21 cellular contexts compared by ENCODE assay signal in the genomic region with DNA sequence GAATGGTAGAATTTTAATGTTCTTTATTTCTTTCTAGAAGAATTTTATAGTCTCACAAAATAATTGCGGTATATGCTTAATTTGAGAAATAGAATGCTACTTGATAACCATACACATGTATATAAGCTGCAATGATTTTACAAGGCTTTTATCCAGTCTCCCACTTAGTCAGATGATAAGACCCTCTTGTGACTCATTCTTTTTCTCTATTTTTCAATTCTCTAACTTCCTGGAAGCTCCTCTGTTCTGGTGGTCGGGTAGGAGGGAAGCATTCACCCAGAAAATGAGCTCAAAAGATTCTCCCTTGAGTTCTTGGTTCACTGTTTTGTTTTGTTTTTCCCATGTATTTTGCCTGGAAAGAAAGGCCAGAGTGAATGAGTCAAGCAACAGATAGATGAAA.
DNase-seq lines count a peak whose midpoint lies in the region; ATAC-seq and TF ChIP-seq lines count a peak whose summit lies in the region.
"Had no signal": no experiment of that assay in that cellular context is flagged by ENCODE, and none has a peak within 500 bp of the region (broad histone marks: within the 10 kb centered on the region; RNA-seq: fewer than 3 reads in every experiment).

No MANE protein-coding gene starts in this region.

- H3K4me3 Mint-ChIP-seq in HFFc6, result no peak overlapping the region
- H3K4me3 Mint-ChIP-seq: activated CD4-positive, alpha-beta memory T cell treated with anti-CD3 and anti-CD28 coated beads for 36 hours; activated naive CD4-positive, alpha-beta T cell treated with anti-CD3 and anti-CD28 coated beads, Interleukin-2, amount 50 U/mL, for 24 hours; activated T-helper 17 cell treated with anti-CD3 and anti-CD28 coated beads, Interleukin-2, amount 50 U/mL, for 72 hours; CD8-positive, alpha-beta memory T cell had no signal

- peaks cover 4% of the 10 kb centered on the region for H3K9me3 Mint-ChIP-seq in HFFc6

- peaks cover 13% of the 10 kb centered on the region for H3K4me1 Mint-ChIP-seq in HFFc6 (ENCODE audit: low read depth)
- H3K4me1 Mint-ChIP-seq: activated naive CD4-positive, alpha-beta T cell treated with anti-CD3 and anti-CD28 coated beads, Interleukin-2, amount 50 U/mL, for 24 hours; activated T-helper 17 cell treated with anti-CD3 and anti-CD28 coated beads, Interleukin-2, amount 50 U/mL, for 72 hours; CD8-positive, alpha-beta memory T cell had no signal

- intact Hi-C loops in left ventricle myocardium superior (cut with micrococcal nuclease), result no loop called here

- ATAC-seq in left ventricle myocardium superior, result no peak
- ATAC-seq: activated CD4-positive, CD25-positive, alpha-beta regulatory T cell treated with anti-CD3 and anti-CD28 coated beads, Interleukin-2, amount 50 U/mL, for 24 hours; activated T-helper 17 cell treated with anti-CD3 and anti-CD28 coated beads, Interleukin-2, amount 50 U/mL, for 72 hours had no signal

- no peak for TF ChIP-seq CTCF in HFFc6 (IDR thresholded peaks at IDR 0.05)

- H3K27ac Mint-ChIP-seq in HFFc6, result peak overlapping the region; percentile 40; the same call in 1 of the 2 replicates
- H3K27ac Mint-ChIP-seq: activated CD4-positive, alpha-beta memory T cell treated with anti-CD3 and anti-CD28 coated beads for 36 hours; activated naive CD4-positive, alpha-beta T cell treated with anti-CD3 and anti-CD28 coated beads, Interleukin-2, amount 50 U/mL, for 24 hours; activated T-helper 17 cell treated with anti-CD3 and anti-CD28 coated beads, Interleukin-2, amount 50 U/mL, for 72 hours; CD8-positive, alpha-beta memory T cell; progenitor cell of endocrine pancreas had no signal

- H3K36me3 Mint-ChIP-seq in HFFc6 (ENCODE audit: low read depth), result no peaks in the 10 kb centered on the region
- H3K36me3 Mint-ChIP-seq: activated CD4-positive, alpha-beta memory T cell treated with anti-CD3 and anti-CD28 coated beads for 36 hours; activated naive CD4-positive, alpha-beta T cell treated with anti-CD3 and anti-CD28 coated beads, Interleukin-2, amount 50 U/mL, for 24 hours; CD8-positive, alpha-beta memory T cell had no signal

- peak; percentile 13 for DNase-seq in A172 (ENCODE audit: low spot score)
- DNase-seq in HFFc6, result no peak
- peak; percentile 25 for DNase-seq in astrocyte of the hippocampus (ENCODE audit: low read depth, low spot score)
- peak; percentile 25 for DNase-seq in iris pigment epithelial cell (ENCODE audit: low read depth)
- no peak for DNase-seq in NCI-H69 (lab: John Stamatoyannopoulos, UW)
- DNase-seq in NCI-H1417 treated with DMSO at 0.1 percent for 48 hours (lab: John Stamatoyannopoulos, UW), result no peak
- no peak for DNase-seq in effector CD4-positive, alpha-beta T cell
- DNase-seq in left ventricle myocardium superior, result no peak
- DNase-seq: activated CD4-positive, alpha-beta memory T cell treated with anti-CD3 and anti-CD28 coated beads for 36 hours; BE2C; CD8-positive, alpha-beta memory T cell; central memory CD4-positive, alpha-beta T cell; DMS153; MG63; NCI-H1436; NCI-H774; stimulated activated naive CD4-positive, alpha-beta T cell treated with Interleukin-2 at 50 U/mL for 16 hours had no signal

- H3K27me3 Mint-ChIP-seq in HFFc6 (ENCODE audit: insufficient read depth), result no peaks in the 10 kb centered on the region; the same call in 1 of the 2 replicates
- H3K27me3 Mint-ChIP-seq: activated CD4-positive, alpha-beta memory T cell treated with anti-CD3 and anti-CD28 coated beads for 36 hours; activated naive CD4-positive, alpha-beta T cell treated with anti-CD3 and anti-CD28 coated beads, Interleukin-2, amount 50 U/mL, for 24 hours; activated T-helper 17 cell treated with anti-CD3 and anti-CD28 coated beads, Interleukin-2, amount 50 U/mL, for 72 hours; CD8-positive, alpha-beta memory T cell; progenitor cell of endocrine pancreas had no signal

Comparison
In these comparisons a context has a peak if more than half of its experiments do, and no peak if none do; other contexts are left out.
1. DNase-seq: peak in A172 (single experiment), astrocyte of the hippocampus (single experiment) and iris pigment epithelial cell (single experiment); none in HFFc6 (single experiment), NCI-H69 (single experiment), NCI-H1417 treated with DMSO at 0.1 percent for 48 hours (single experiment), effector CD4-positive, alpha-beta T cell (single experiment) and left ventricle myocardium superior (single experiment).